In the genomic region with DNA sequence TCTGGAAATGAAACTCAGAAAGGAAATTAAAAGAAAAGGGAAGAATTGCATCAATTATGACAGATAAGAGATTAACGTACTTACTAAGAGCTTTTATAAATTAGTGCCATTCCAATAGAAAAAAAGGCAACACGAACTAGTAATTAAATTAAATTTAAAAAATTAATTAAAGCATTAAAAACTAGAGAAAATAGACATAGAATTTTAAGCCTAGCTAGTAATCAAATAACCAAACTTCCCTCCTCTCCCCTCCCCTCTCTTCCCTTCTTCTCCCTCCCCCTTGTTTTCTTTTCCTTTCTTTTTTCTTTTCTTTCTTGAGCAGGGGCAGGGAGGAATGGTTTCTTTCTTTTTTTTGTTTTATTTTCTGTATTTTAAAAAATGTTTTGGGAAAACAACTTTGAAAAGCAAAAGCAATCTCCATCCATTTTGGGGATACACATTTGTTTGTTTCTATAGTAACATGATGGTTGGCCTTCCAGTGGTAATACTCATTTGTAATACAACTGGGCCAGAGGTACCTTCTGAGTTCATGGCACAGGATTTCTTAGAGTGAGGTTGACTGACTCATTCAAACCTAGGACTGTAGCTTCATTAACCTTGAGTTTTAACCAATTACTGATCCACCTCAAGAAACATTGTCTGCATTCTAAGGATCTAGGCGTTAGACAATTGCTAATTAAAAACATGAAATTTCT, we compare ENCODE assay signal across 17 cellular contexts.
DNase-seq lines count a peak whose midpoint lies in the region; ATAC-seq, FAIRE-seq and TF ChIP-seq lines count a peak whose summit lies in the region.
"Had no signal": no experiment of that assay in that cellular context is flagged by ENCODE, and none has a peak within 500 bp of the region (broad histone marks: within the 10 kb centered on the region; RNA-seq: fewer than 3 reads in every experiment).

No MANE protein-coding gene starts in this region.

- peaks cover 11 to 34% of the 10 kb centered on the region in 2 experiments for H3K4me1 ChIP-seq in K562 (replicated peaks in 1 of 2; ENCODE audit: control insufficient read depth in 2 of 2, insufficient read depth in 2 of 2, low read length in 2 of 2)
- H3K4me1 ChIP-seq in endodermal cell (ENCODE audit: control insufficient read depth, insufficient read depth, low read length): peaks cover 4% of the 10 kb centered on the region

- no TSS peak for BruUV-seq in K562 (replicated peaks; lab: Mats Ljungman, UMichigan)

- H3K4me1 Mint-ChIP-seq in endodermal cell: peaks cover 7% of the 10 kb centered on the region

- TF ChIP-seq RAD21 in K562 (CRISPR knock-in tag; conservative IDR thresholded peaks at IDR 0.05 in 1 of 2, IDR thresholded peaks at IDR 0.05 in 1 of 2): no peak

- CTCF ChIA-PET in K562 (lab: Yijun Ruan, JAX; ENCODE audit: low intra/inter-chr PET ratio): no interaction called here

- ATAC-seq in HG03159 (IDR thresholded peaks at IDR 0.05; ENCODE audit: unreplicated experiment) (peak; percentile 67), K562 (no peak), HG03045 (IDR thresholded peaks at IDR 0.05; ENCODE audit: unreplicated experiment) (no peak)

- TF ChIP-seq CTCF in K562 (IDR thresholded peaks at IDR 0.05 in 2 of 3, conservative IDR thresholded peaks at IDR 0.05 in 1 of 3; ENCODE audit: insufficient read depth in 2 of 3, low read depth in 1 of 3, low read length in 3 of 3) (no peak), endodermal cell (conservative IDR thresholded peaks at IDR 0.05) (no peak)

- H3K9me3 ChIP-seq in K562 (replicated peaks; ENCODE audit: control insufficient read depth, insufficient read depth, low read depth, low read length): no peaks in the 10 kb centered on the region
- H3K9me3 ChIP-seq in endodermal cell (ENCODE audit: control insufficient read depth, low read length): no peaks in the 10 kb centered on the region
- H3K9me3 ChIP-seq: adrenal gland, neutrophil, spleen, tibial nerve had no signal

- no peak overlapping the region for H3K4me3 Mint-ChIP-seq in endodermal cell

- in situ Hi-C loops in K562 (cut with MboI): no loop called here

- H3K27ac ChIP-seq in K562 (ENCODE audit: extremely low read depth, low read depth, low read length): no peak overlapping the region
- no peak overlapping the region for H3K27ac ChIP-seq in endodermal cell (ENCODE audit: low read depth, low read length)
- H3K27ac ChIP-seq: adrenal gland, hepatocyte, neutrophil, spleen, tibial nerve had no signal

- no peaks in the 10 kb centered on the region for H3K9me1 ChIP-seq in K562 (ENCODE audit: control insufficient read depth, insufficient read depth, low read length)

- H3K9ac ChIP-seq in K562 (ENCODE audit: insufficient read depth in 1 of 2, low read depth in 2 of 2, low read length in 2 of 2): no peak overlapping the region
- no peak overlapping the region for H3K9ac ChIP-seq in endodermal cell (ENCODE audit: extremely low read depth, low read length, poor library complexity, severe bottlenecking)

- H3K27ac Mint-ChIP-seq in endodermal cell: no peak overlapping the region

- H3K9me3 Mint-ChIP-seq in endodermal cell: no peaks in the 10 kb centered on the region

- TF ChIP-seq POLR2A in GM12891 (IDR thresholded peaks at IDR 0.05; ENCODE audit: low read depth, low read length): no peak
- no peak for TF ChIP-seq POLR2A in K562 (conservative IDR thresholded peaks at IDR 0.05)

- no peak overlapping the region for H3K4me2 ChIP-seq in K562 (ENCODE audit: insufficient read depth, low read length)
- H3K4me2 ChIP-seq: hepatocyte had no signal

- peaks cover 61% of the 10 kb centered on the region for H3K27me3 Mint-ChIP-seq in endodermal cell (ENCODE audit: insufficient read depth)

- peaks cover 58% of the 10 kb centered on the region for H3K79me2 ChIP-seq in K562 (ENCODE audit: control insufficient read depth, insufficient read depth, low read length)

- DNase-seq in GM12891 (ENCODE audit: insufficient read length, low spot score) (no peak), K562 (ENCODE audit: extremely low read depth in 1 of 4, low spot score in 3 of 4) (peak in 1 of 4 experiments; percentile 21), myocyte (ENCODE audit: low read depth) (peak; percentile 60), endodermal cell (no peak), NCI-H2081 (lab: John Stamatoyannopoulos, UW) (no peak), NCI-H2107 treated with DMSO at 0.1 percent for 48 hours (lab: John Stamatoyannopoulos, UW; ENCODE audit: unreplicated experiment) (no peak)
- DNase-seq: adrenal gland, NCI-H1105, NCI-H82, SHP77 treated with DMSO at 0.1 percent for 48 hours, spleen had no signal

- TF ChIP-seq EP300 in K562 (IDR thresholded peaks at IDR 0.05; ENCODE audit: low read length): no peak

- H3K36me3 ChIP-seq in K562 (ENCODE audit: control insufficient read depth, insufficient read depth, low read length) (peaks cover 10% of the 10 kb centered on the region; the same call in 1 of the 3 replicates), endodermal cell (ENCODE audit: control insufficient read depth, insufficient read depth, low read length) (no peaks in the 10 kb centered on the region)
- H3K36me3 ChIP-seq: adrenal gland, neutrophil, spleen, tibial nerve had no signal

- peaks cover 4% of the 10 kb centered on the region for H4K20me1 ChIP-seq in K562 (replicated peaks; ENCODE audit: control insufficient read depth, insufficient read depth, low read length)

- intact Hi-C loops in K562 (cut with micrococcal nuclease): no loop called here

- peak; percentile 38 for FAIRE-seq in GM12891 (lab: Jason Lieb, UNC)
- FAIRE-seq in K562 (lab: Jason Lieb, UNC): no peak

- no peaks in the 10 kb centered on the region for H3K27me3 ChIP-seq in K562 (ENCODE audit: control insufficient read depth in 2 of 2, insufficient read depth in 2 of 2, low read length in 2 of 2)
- peaks cover 90% of the 10 kb centered on the region for H3K27me3 ChIP-seq in endodermal cell (ENCODE audit: control insufficient read depth, insufficient read depth, low read length, poor library complexity, severe bottlenecking)
- H3K27me3 ChIP-seq: adrenal gland, hepatocyte, neutrophil, spleen, tibial nerve had no signal

- H3K4me3 ChIP-seq in K562: no peak overlapping the region
- no peak overlapping the region for H3K4me3 ChIP-seq in endodermal cell (ENCODE audit: low read length)
- H3K4me3 ChIP-seq: adrenal gland, hepatocyte, lung, spleen, tibial nerve had no signal

- POLR2A ChIA-PET in K562 (lab: Yijun Ruan, JAX): interaction anchor here (1.2 to 1.4 kb wide), 2 partner anchors 17 to 49 kb away, joined by 4 to 6 read pairs; no protein-coding TSS in a partner anchor

- WGBS in K562 (ENCODE audit: insufficient coverage, low coverage, missing lambda C conversion rate): 66% methylated on average over 3 of the region's 3 CpGs
- 98% methylated on average over 2 of the region's 3 CpGs; no CpG with 5 or more reads in 1 of the 2 experiments for WGBS in endodermal cell (ENCODE audit: insufficient coverage in 1 of 2, insufficient read length in 1 of 2), 2 experiments

- no peak overlapping the region for H2AFZ ChIP-seq in K562 (ENCODE audit: low read depth, low read length)
- H2AFZ ChIP-seq: hepatocyte had no signal

- H3K36me3 Mint-ChIP-seq in endodermal cell (ENCODE audit: low read depth): no peaks in the 10 kb centered on the region

TF ChIP-seq in GM12891, 5 proteins besides CTCF, POLR2A, EP300 and RAD21:
- TF ChIP-seq SPI1 (IDR thresholded peaks at IDR 0.05; ENCODE audit: low read depth, low read length) (no peak), POU2F2 (IDR thresholded peaks at IDR 0.05; ENCODE audit: low read depth, low read length) (no peak), PAX5 (IDR thresholded peaks at IDR 0.05; ENCODE audit: insufficient read depth, low read length, severe bottlenecking) (no peak), POLR2AphosphoS5 (IDR thresholded peaks at IDR 0.05; ENCODE audit: low read depth, low read length) (no peak)

TF ChIP-seq in K562, 482 proteins besides CTCF, POLR2A, EP300 and RAD21:
- TF ChIP-seq MAFF (IDR thresholded peaks at IDR 0.05; ENCODE audit: low read length) (no peak), RFX1 (IDR thresholded peaks at IDR 0.05) (peak; percentile 52), TAF1 (IDR thresholded peaks at IDR 0.05; ENCODE audit: control insufficient read depth, extremely low read depth, insufficient read depth, low read length, severe bottlenecking) (no peak), GATAD2B (IDR thresholded peaks at IDR 0.05; ENCODE audit: borderline replicate concordance) (no peak), PCBP2 (IDR thresholded peaks at IDR 0.05; ENCODE audit: low read depth, low read length, poor library complexity, severe bottlenecking) (peak; percentile 79)
